Comparison of ENCODE assay signal across 1 cellular context in the genomic region with DNA sequence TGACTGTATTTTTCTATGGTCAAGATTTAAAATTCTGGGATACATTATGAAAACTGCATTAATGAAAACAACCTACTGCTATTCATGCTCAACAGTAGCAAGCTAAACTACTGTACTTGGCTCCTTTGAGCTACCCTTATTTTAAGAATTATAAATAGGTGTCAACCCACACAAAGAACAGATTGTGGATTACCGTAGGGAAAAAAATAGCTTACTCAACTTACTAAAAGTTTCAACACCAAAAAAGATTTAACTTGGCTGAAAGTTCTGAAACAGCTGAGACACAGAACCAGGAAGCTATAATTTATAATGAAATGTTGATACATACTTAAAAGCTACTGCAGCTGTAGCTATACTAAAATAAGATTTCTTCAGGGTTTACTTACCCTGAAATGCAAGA.
TF ChIP-seq lines count a peak whose summit lies in the region.

No MANE protein-coding gene starts in this region.

TF ChIP-seq in SK-N-SH, 30 proteins besides CTCF, POLR2A, EP300 and RAD21:
- TF ChIP-seq POLR2AphosphoS5 (IDR thresholded peaks at IDR 0.05; ENCODE audit: low read depth, low read length) = no peak
- TF ChIP-seq MEF2A (IDR thresholded peaks at IDR 0.05; ENCODE audit: borderline replicate concordance, low read depth) = no peak
- no peak for TF ChIP-seq TEAD4 (IDR thresholded peaks at IDR 0.05; ENCODE audit: borderline replicate concordance, insufficient read depth)
- no peak for TF ChIP-seq FOXJ3 (CRISPR knock-in tag; IDR thresholded peaks at IDR 0.05)
- TF ChIP-seq MXI1 (IDR thresholded peaks at IDR 0.05; ENCODE audit: low read depth, low read length) = no peak
- no peak for TF ChIP-seq RFX5 (IDR thresholded peaks at IDR 0.05; ENCODE audit: low read length)
- TF ChIP-seq, protein P1, sequence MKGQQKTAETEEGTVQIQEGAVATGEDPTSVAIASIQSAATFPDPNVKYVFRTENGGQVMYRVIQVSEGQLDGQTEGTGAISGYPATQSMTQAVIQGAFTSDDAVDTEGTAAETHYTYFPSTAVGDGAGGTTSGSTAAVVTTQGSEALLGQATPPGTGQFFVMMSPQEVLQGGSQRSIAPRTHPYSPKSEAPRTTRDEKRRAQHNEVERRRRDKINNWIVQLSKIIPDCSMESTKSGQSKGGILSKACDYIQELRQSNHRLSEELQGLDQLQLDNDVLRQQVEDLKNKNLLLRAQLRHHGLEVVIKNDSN (IDR thresholded peaks at IDR 0.05; ENCODE audit: borderline replicate concordance, low read depth) = no peak
- no peak for TF ChIP-seq CHD2 (IDR thresholded peaks at IDR 0.05; ENCODE audit: low read length, partially characterized antibody)
- TF ChIP-seq JUND (IDR thresholded peaks at IDR 0.05) = no peak
- TF ChIP-seq, protein P2, sequence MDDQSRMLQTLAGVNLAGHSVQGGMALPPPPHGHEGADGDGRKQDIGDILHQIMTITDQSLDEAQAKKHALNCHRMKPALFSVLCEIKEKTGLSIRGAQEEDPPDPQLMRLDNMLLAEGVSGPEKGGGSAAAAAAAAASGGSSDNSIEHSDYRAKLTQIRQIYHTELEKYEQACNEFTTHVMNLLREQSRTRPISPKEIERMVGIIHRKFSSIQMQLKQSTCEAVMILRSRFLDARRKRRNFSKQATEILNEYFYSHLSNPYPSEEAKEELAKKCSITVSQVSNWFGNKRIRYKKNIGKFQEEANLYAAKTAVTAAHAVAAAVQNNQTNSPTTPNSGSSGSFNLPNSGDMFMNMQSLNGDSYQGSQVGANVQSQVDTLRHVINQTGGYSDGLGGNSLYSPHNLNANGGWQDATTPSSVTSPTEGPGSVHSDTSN (IDR thresholded peaks at IDR 0.05) = no peak
